Comparison of ENCODE assay signal across 2 cellular contexts in genomic region chr6:50380409-50381105, GRCh38.
TF ChIP-seq lines count a peak whose summit lies in the region.

No MANE protein-coding gene starts in this region.

TF ChIP-seq in GM23338, 12 proteins besides CTCF, POLR2A, EP300 and RAD21:
- no peak for TF ChIP-seq NANOG (IDR thresholded peaks at IDR 0.05; ENCODE audit: borderline replicate concordance)
- TF ChIP-seq, protein P1, sequence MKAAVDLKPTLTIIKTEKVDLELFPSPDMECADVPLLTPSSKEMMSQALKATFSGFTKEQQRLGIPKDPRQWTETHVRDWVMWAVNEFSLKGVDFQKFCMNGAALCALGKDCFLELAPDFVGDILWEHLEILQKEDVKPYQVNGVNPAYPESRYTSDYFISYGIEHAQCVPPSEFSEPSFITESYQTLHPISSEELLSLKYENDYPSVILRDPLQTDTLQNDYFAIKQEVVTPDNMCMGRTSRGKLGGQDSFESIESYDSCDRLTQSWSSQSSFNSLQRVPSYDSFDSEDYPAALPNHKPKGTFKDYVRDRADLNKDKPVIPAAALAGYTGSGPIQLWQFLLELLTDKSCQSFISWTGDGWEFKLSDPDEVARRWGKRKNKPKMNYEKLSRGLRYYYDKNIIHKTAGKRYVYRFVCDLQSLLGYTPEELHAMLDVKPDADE (IDR thresholded peaks at IDR 0.05), result no peak
- no peak for TF ChIP-seq EZH2phosphoT487 (IDR thresholded peaks at IDR 0.05; ENCODE audit: unreplicated experiment)
- no peak for TF ChIP-seq CREB1 (CRISPR knock-in tag; IDR thresholded peaks at IDR 0.05; ENCODE audit: low read depth)
- TF ChIP-seq ZNF462 (CRISPR knock-in tag; IDR thresholded peaks at IDR 0.05), result no peak
- no peak for TF ChIP-seq POLR2AphosphoS5 (IDR thresholded peaks at IDR 0.05; ENCODE audit: low read depth)
- TF ChIP-seq JUNB (IDR thresholded peaks at IDR 0.05; ENCODE audit: unreplicated experiment), result no peak
- TF ChIP-seq EZH2 (IDR thresholded peaks at IDR 0.05; ENCODE audit: low read depth, unreplicated experiment), result no peak
- TF ChIP-seq ZNF331 (CRISPR knock-in tag; IDR thresholded peaks at IDR 0.05; ENCODE audit: low read depth), result no peak

TF ChIP-seq in H1, 55 proteins besides CTCF, POLR2A, EP300 and RAD21:
- TF ChIP-seq SP4 (IDR thresholded peaks at IDR 0.05; ENCODE audit: low read length), result no peak
- TF ChIP-seq SIX5 (IDR thresholded peaks at IDR 0.05; ENCODE audit: low read depth, low read length), result no peak
- TF ChIP-seq SRF (IDR thresholded peaks at IDR 0.05; ENCODE audit: low read depth, low read length), result no peak
- no peak for TF ChIP-seq CHD1 (IDR thresholded peaks at IDR 0.05; ENCODE audit: low read depth, low read length)
